8 cellular contexts compared by ENCODE assay signal in genomic region chr6:154154389-154154967, GRCh38.
DNase-seq lines count a peak whose midpoint lies in the region; ATAC-seq and TF ChIP-seq lines count a peak whose summit lies in the region.

No MANE protein-coding gene starts in this region.

- TF ChIP-seq CTCF in BJ (IDR thresholded peaks at IDR 0.05; ENCODE audit: insufficient read depth, low read depth, low read length) (peak; percentile 62), endothelial cell (IDR thresholded peaks at IDR 0.05; ENCODE audit: unreplicated experiment) (peak; percentile 93)

- H3K27ac Mint-ChIP-seq in endothelial cell (ENCODE audit: unreplicated experiment) = no peak overlapping the region

- H3K36me3 ChIP-seq in BJ (ENCODE audit: control insufficient read depth, insufficient read depth, low read length) = no peaks in the 10 kb centered on the region

- no peaks in the 10 kb centered on the region for H3K27me3 Mint-ChIP-seq in endothelial cell (ENCODE audit: unreplicated experiment)

- H3K9me3 Mint-ChIP-seq in endothelial cell (ENCODE audit: unreplicated experiment) = no peaks in the 10 kb centered on the region

- H3K4me1 Mint-ChIP-seq in endothelial cell (ENCODE audit: unreplicated experiment) = peaks cover 36% of the 10 kb centered on the region

- H3K36me3 Mint-ChIP-seq in endothelial cell (ENCODE audit: low read depth, unreplicated experiment) = peaks cover 5% of the 10 kb centered on the region

- no peak overlapping the region for H3K4me3 ChIP-seq in BJ (ENCODE audit: low read depth, low read length)

- H3K4me3 Mint-ChIP-seq in endothelial cell (ENCODE audit: unreplicated experiment) = no peak overlapping the region

- CTCF ChIA-PET in BJ (lab: Yijun Ruan, JAX) = interaction anchor here (0.5 to 3.5 kb wide), 21 partner anchors 11 to 653 kb away, joined by 3 to 25 read pairs (median 4); no protein-coding TSS in a partner anchor

- DNase-seq in BJ (ENCODE audit: low read depth) (no peak), HCEC 1CT (peak; percentile 48), NCI-H774 (lab: John Stamatoyannopoulos, UW) (peak; percentile 61), endothelial cell (ENCODE audit: low spot score) (peak; percentile 44), non-pigmented ciliary epithelial cell (ENCODE audit: low read depth) (peak; percentile 35), ureter (ENCODE audit: low spot score) (peak; percentile 60)
- peak; percentile 42 to 46 for DNase-seq in activated CD8-positive, alpha-beta memory T cell treated with anti-CD3 and anti-CD28 coated beads for 1 hour (ENCODE audit: extremely low read depth in 1 of 2, low read depth in 1 of 2)

- POLR2A ChIA-PET in BJ (lab: Charles Lee) = no interaction called here

- no peaks in the 10 kb centered on the region for H3K27me3 ChIP-seq in BJ (ENCODE audit: control insufficient read depth, insufficient read depth, low read length)

- no peak for ATAC-seq in GM18861 (IDR thresholded peaks at IDR 0.05; ENCODE audit: unreplicated experiment)
